Comparison of ENCODE assay signal across 20 cellular contexts in the genomic region with DNA sequence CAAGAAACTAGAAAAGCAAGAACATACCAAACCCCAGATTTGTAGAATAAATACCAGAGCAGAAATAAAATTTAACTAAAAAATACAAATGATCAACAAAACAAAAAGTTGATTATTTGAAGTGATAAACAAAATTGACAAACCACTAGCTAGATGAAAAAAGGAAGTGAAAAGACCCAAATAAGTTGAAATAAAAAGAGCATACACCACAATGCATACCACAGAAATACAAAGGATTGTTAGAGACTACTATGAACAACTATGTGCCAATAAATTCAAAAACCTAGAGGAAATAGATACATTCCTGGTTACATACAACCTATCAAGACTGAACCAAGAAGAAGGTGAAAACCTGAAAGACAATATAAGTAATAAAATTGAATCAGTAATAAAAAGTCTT.
DNase-seq lines count a peak whose midpoint lies in the region; ATAC-seq and TF ChIP-seq lines count a peak whose summit lies in the region.
"Had no signal": no experiment of that assay in that cellular context is flagged by ENCODE, and none has a peak within 500 bp of the region (broad histone marks: within the 10 kb centered on the region; RNA-seq: fewer than 3 reads in every experiment).

No MANE protein-coding gene starts in this region.

- no peaks in the 10 kb centered on the region for H3K36me3 Mint-ChIP-seq in natural killer cell
- H3K36me3 Mint-ChIP-seq: neural progenitor cell had no signal

- ATAC-seq in GM18867 (IDR thresholded peaks at IDR 0.05; ENCODE audit: unreplicated experiment) (peak; percentile 68), GM21528 (IDR thresholded peaks at IDR 0.05; ENCODE audit: low FRiP score, unreplicated experiment) (peak; percentile 75), HG03060 (IDR thresholded peaks at IDR 0.05; ENCODE audit: low read depth, unreplicated experiment) (peak; percentile 66), HG03571 (IDR thresholded peaks at IDR 0.05; ENCODE audit: unreplicated experiment) (peak; percentile 74), natural killer cell (no peak)
- ATAC-seq: right cardiac atrium had no signal

- no peak overlapping the region for H3K4me3 Mint-ChIP-seq in natural killer cell
- H3K4me3 Mint-ChIP-seq: activated CD4-positive, alpha-beta T cell treated with anti-CD3 and anti-CD28 coated beads, Interleukin-2, amount 10 ng/mL, durations not matched to agents 7 days and 5 days; neural progenitor cell had no signal

- intact Hi-C loops in natural killer cell (cut with micrococcal nuclease), result no loop called here

- no peak for TF ChIP-seq CTCF in natural killer cell (IDR thresholded peaks at IDR 0.05)

- DNase-seq in DMS153 (lab: John Stamatoyannopoulos, UW) (no peak), COLO829 (ENCODE audit: low spot score) (no peak), natural killer cell (no peak)
- DNase-seq in activated T-cell treated with anti-CD3 and anti-CD28 coated beads, Interleukin-2, amount 50 U/mL, for 1 hour, result no peak
- DNase-seq: activated CD4-positive, alpha-beta T cell treated with anti-CD3 and anti-CD28 coated beads, Interleukin-2, amount 10 ng/mL, durations not matched to agents 7 days and 5 days; activated T-cell treated with anti-CD3 and anti-CD28 coated beads, Interleukin-2, amount 50 U/mL, for 48 hours; BE2C; caudate nucleus; DMS79; effector memory CD4-positive, alpha-beta T cell; mesenchymal stem cell; NCI-H1930; NCI-H526 treated with DMSO at 0.1 percent for 48 hours; right cardiac atrium; transverse colon had no signal

- H3K4me1 Mint-ChIP-seq in natural killer cell, result no peaks in the 10 kb centered on the region
- H3K4me1 Mint-ChIP-seq: activated CD4-positive, alpha-beta T cell treated with anti-CD3 and anti-CD28 coated beads, Interleukin-2, amount 10 ng/mL, durations not matched to agents 7 days and 5 days; neural progenitor cell had no signal

- no peak overlapping the region for H3K27ac Mint-ChIP-seq in natural killer cell
- H3K27ac Mint-ChIP-seq: activated CD4-positive, alpha-beta T cell treated with anti-CD3 and anti-CD28 coated beads, Interleukin-2, amount 10 ng/mL, durations not matched to agents 7 days and 5 days; neural progenitor cell had no signal

- H3K9me3 Mint-ChIP-seq in natural killer cell, result peaks cover 0 to 6% of the 10 kb centered on the region in 2 donors
- H3K9me3 Mint-ChIP-seq: activated CD4-positive, alpha-beta T cell treated with anti-CD3 and anti-CD28 coated beads, Interleukin-2, amount 10 ng/mL, durations not matched to agents 7 days and 5 days had no signal

- H3K27me3 Mint-ChIP-seq in natural killer cell (ENCODE audit: low read depth in 2 of 2), result peaks cover 0 to 4% of the 10 kb centered on the region in 2 donors
- H3K27me3 Mint-ChIP-seq: activated CD4-positive, alpha-beta T cell treated with anti-CD3 and anti-CD28 coated beads, Interleukin-2, amount 10 ng/mL, durations not matched to agents 7 days and 5 days had no signal

Comparison
In these comparisons a context has a peak if more than half of its experiments do, and no peak if none do; other contexts are left out.
1. ATAC-seq: peak in GM18867 (single experiment), GM21528 (single experiment), HG03060 (single experiment) and HG03571 (single experiment); none in natural killer cell (0 of 3).